Comparison of ENCODE assay signal across 1 cellular context in the genomic region with DNA sequence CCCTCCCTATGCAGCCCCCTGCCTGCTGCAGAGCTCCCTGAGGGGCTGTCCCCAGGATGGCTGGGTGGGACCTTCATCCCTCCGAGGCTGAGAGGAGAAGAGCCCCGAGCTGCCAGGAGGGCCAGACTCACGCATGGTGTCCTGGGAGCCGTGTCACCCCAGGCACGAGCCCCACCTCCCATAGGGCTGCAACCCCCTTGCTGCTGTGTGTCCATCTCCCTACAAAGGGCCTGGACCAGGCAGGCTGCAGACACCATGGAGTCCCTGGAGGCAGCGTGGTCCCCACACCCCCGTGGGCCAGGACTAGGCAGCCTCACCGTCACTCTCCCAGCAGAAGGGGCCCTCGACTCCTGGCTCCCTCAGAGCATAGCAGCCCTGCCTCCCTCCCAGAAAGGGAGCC.
A peak's percentile ranks its signal among the peaks of the same experiment; 100 is the strongest.
TF ChIP-seq lines count a peak whose summit lies in the region.

No MANE protein-coding gene starts in this region.

TF ChIP-seq in K562, 482 proteins besides CTCF, POLR2A, EP300 and RAD21:
- TF ChIP-seq POLR2G (IDR thresholded peaks at IDR 0.05; ENCODE audit: low read depth, low read length) (peak; percentile 4; the same call in 1 of the 2 replicates), BCL6 (CRISPR knock-in tag; IDR thresholded peaks at IDR 0.05) (no peak)
